Comparison of ENCODE assay signal across 15 cellular contexts in the genomic region with DNA sequence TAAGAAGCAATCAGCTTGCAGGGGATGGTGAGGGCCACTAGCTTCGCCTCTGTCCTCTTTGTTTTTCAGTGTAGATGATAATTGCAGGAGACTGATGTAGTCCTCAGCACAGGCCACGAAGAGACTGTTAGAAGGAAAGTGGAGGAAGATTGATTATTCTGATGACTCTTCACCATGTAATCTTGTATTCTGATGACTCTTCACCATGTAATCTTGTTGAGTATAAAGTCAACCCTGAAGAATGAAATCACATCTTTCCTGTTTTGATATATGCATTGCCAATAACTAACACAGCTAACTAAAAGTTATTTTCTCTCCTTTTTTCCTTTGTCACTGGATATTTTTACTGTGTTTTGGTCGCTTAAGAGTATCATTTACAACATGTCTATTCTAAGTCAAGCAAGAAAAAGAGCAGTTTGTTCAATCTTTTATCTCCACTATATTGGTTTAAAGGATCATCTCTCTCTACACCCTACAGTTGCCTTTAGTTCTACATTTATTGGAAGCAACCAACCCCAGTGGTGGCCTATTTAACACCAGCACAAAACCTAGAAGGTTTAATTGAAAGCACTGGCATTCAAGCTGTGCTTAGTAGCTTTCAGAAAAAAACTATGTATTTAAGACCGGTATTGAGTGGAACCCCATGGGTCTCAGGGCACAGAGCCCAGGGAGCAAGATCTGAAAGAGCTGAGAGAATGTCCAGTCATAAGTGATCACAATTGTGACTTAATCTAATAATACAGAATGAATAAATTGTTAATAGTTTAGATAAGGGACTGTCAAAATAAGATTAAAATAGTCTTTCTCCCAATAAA.
DNase-seq lines count a peak whose midpoint lies in the region; ATAC-seq and TF ChIP-seq lines count a peak whose summit lies in the region.
"Had no signal": no experiment of that assay in that cellular context is flagged by ENCODE, and none has a peak within 500 bp of the region (broad histone marks: within the 10 kb centered on the region; RNA-seq: fewer than 3 reads in every experiment).

No MANE protein-coding gene starts in this region.

- H3K4me2 ChIP-seq in SK-N-SH: peak overlapping the region; percentile 28
- H3K4me2 ChIP-seq: BLaER1 treated with 17β-estradiol and CSF1 and Interleukin-3, amounts not matched to agents 10 nM and 100 nM had no signal

- no peak for ATAC-seq in GM18909 (IDR thresholded peaks at IDR 0.05; ENCODE audit: poor library complexity, unreplicated experiment)
- ATAC-seq: activated T-cell treated with anti-CD3 and anti-CD28 coated beads, Interleukin-2, amount 50 U/mL, for 4 hours; mucosa of descending colon had no signal

- no peaks in the 10 kb centered on the region for H3K9me3 ChIP-seq in SK-N-SH
- H3K9me3 ChIP-seq: ascending aorta; BLaER1 treated with 17β-estradiol and CSF1 and Interleukin-3, amounts not matched to agents 10 nM and 100 nM; mucosa of descending colon had no signal

- H3K4me1 ChIP-seq in SK-N-SH (ENCODE audit: control insufficient read depth in 1 of 2, insufficient read depth in 2 of 2, low read depth in 1 of 2, low read length in 1 of 2): peaks cover 0 to 15% of the 10 kb centered on the region in 2 experiments; a peak in 1 of 4 replicates
- H3K4me1 ChIP-seq: BLaER1 treated with 17β-estradiol and CSF1 and Interleukin-3, amounts not matched to agents 10 nM and 100 nM had no signal

- no peaks in the 10 kb centered on the region for H3K9me2 ChIP-seq in SK-N-SH

- DNase-seq in AG04449 (ENCODE audit: low read depth, low spot score): peak; percentile 49
- DNase-seq in HPDE6-E6E7 (ENCODE audit: extremely low spot score): peak; percentile 58
- no peak for DNase-seq in SK-N-SH
- DNase-seq in fibroblast of the conjunctiva (ENCODE audit: low read depth): peak; percentile 24
- no peak for DNase-seq in NCI-H1694 (lab: John Stamatoyannopoulos, UW)
- no peak for DNase-seq in NK-92 treated with Interleukin-12 subunit alpha and Interleukin-12 subunit beta, amount 100 ng/mL, for 24 hours (lab: John Stamatoyannopoulos, UW)
- no peak for DNase-seq in ecto neural progenitor cell (ENCODE audit: low spot score)
- DNase-seq: activated T-cell treated with anti-CD3 and anti-CD28 coated beads, Interleukin-2, amount 50 U/mL, for 4 hours; GDM1; KBM-7; mucosa of descending colon; stimulated activated CD4-positive, alpha-beta T cell treated with anti-CD3 and anti-CD28 coated beads, Interleukin-4, amount 100 ng/mL, for 24 hours had no signal

- H3F3A ChIP-seq in SK-N-SH (replicated peaks; ENCODE audit: insufficient read depth): no peaks in the 10 kb centered on the region

- no peaks in the 10 kb centered on the region for H3K79me2 ChIP-seq in SK-N-SH (ENCODE audit: insufficient read depth)

- TF ChIP-seq EP300 in SK-N-SH (IDR thresholded peaks at IDR 0.05; ENCODE audit: borderline replicate concordance in 1 of 2, low read depth in 1 of 2, low read length in 1 of 2): peak in 1 of 2 experiments; percentile 22; a peak in 1 of 4 replicates

- no peak overlapping the region for H3K9ac ChIP-seq in SK-N-SH
- H3K9ac ChIP-seq: BLaER1 treated with 17β-estradiol and CSF1 and Interleukin-3, amounts not matched to agents 10 nM and 100 nM had no signal

- no peaks in the 10 kb centered on the region for H3K36me3 ChIP-seq in SK-N-SH (replicated peaks in 1 of 2; ENCODE audit: control insufficient read depth in 1 of 2, insufficient read depth in 2 of 2, low read length in 1 of 2)
- H3K36me3 ChIP-seq: ascending aorta; BLaER1 treated with 17β-estradiol and CSF1 and Interleukin-3, amounts not matched to agents 10 nM and 100 nM had no signal

- POLR2A ChIA-PET in AG04449 (lab: Yijun Ruan, JAX) (interaction anchor here (0.8 to 1.0 kb wide), 2 partner anchors 10 to 12 kb away, joined by 3 to 4 read pairs; no protein-coding TSS in a partner anchor), SK-N-SH (lab: Yijun Ruan, JAX) (no interaction called here)

- no peak overlapping the region; the same call in 1 of the 2 replicates for H2AFZ ChIP-seq in SK-N-SH (ENCODE audit: low read depth)

- TF ChIP-seq CTCF in AG04449 (IDR thresholded peaks at IDR 0.05; ENCODE audit: insufficient read depth, low read length, missing control alignments) (no peak), SK-N-SH (IDR thresholded peaks at IDR 0.05) (no peak)

- H4K20me1 ChIP-seq in SK-N-SH (ENCODE audit: insufficient read depth): no peaks in the 10 kb centered on the region
- H4K20me1 ChIP-seq: BLaER1 treated with 17β-estradiol and CSF1 and Interleukin-3, amounts not matched to agents 10 nM and 100 nM had no signal

- H3K27me3 ChIP-seq in SK-N-SH (ENCODE audit: insufficient read depth): no peaks in the 10 kb centered on the region
- H3K27me3 ChIP-seq: ascending aorta; BLaER1 treated with 17β-estradiol and CSF1 and Interleukin-3, amounts not matched to agents 10 nM and 100 nM had no signal

- H3K4me3 ChIP-seq in AG04449 (ENCODE audit: low read depth, low read length): no peak overlapping the region
- H3K4me3 ChIP-seq in SK-N-SH (ENCODE audit: low read depth in 2 of 2, low read length in 1 of 2): no peak overlapping the region
- H3K4me3 ChIP-seq: ascending aorta; BLaER1 treated with 17β-estradiol and CSF1 and Interleukin-3, amounts not matched to agents 10 nM and 100 nM; mucosa of descending colon had no signal

- no peak for TF ChIP-seq RAD21 in SK-N-SH (IDR thresholded peaks at IDR 0.05; ENCODE audit: low read length)

- peak overlapping the region in 1 of 2 experiments; percentile 67; a peak in 2 of 4 replicates for H3K27ac ChIP-seq in SK-N-SH (ENCODE audit: low read depth in 2 of 2, low read length in 1 of 2)
- H3K27ac ChIP-seq: ascending aorta; BLaER1 treated with 17β-estradiol and CSF1 and Interleukin-3, amounts not matched to agents 10 nM and 100 nM had no signal

- WGBS in SK-N-SH (ENCODE audit: low lambda C conversion rate): 20% methylated on average over 4 of the region's 4 CpGs

- CTCF ChIA-PET in AG04449 (lab: Yijun Ruan, JAX): interaction anchor here (1.0 to 1.8 kb wide), 3 partner anchors 11 to 13 kb away, joined by 3 to 8 read pairs (median 4); no protein-coding TSS in a partner anchor
- CTCF ChIA-PET in SK-N-SH (lab: Yijun Ruan, JAX): interaction anchor here (0.8 kb wide), 1 partner anchor 17 kb away, joined by 4 read pairs; no protein-coding TSS in a partner anchor

TF ChIP-seq in SK-N-SH, 30 proteins besides CTCF, POLR2A, EP300 and RAD21:
- TF ChIP-seq JUND (IDR thresholded peaks at IDR 0.05) (0 out of 2 replicates have a peak, but pooled peaks have one; percentile 16), FOSL2 (IDR thresholded peaks at IDR 0.05; ENCODE audit: borderline replicate concordance, low read depth) (peak; percentile 35; the same call in 1 of the 2 replicates), NFIC (IDR thresholded peaks at IDR 0.05; ENCODE audit: borderline replicate concordance) (no peak), NRF1 (IDR thresholded peaks at IDR 0.05; ENCODE audit: low read depth, low read length) (no peak), TCF12 (IDR thresholded peaks at IDR 0.05) (peak; percentile 14; the same call in 1 of the 2 replicates)
- TF ChIP-seq, protein P1, sequence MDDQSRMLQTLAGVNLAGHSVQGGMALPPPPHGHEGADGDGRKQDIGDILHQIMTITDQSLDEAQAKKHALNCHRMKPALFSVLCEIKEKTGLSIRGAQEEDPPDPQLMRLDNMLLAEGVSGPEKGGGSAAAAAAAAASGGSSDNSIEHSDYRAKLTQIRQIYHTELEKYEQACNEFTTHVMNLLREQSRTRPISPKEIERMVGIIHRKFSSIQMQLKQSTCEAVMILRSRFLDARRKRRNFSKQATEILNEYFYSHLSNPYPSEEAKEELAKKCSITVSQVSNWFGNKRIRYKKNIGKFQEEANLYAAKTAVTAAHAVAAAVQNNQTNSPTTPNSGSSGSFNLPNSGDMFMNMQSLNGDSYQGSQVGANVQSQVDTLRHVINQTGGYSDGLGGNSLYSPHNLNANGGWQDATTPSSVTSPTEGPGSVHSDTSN (IDR thresholded peaks at IDR 0.05): peak; percentile 43

Comparison
In these comparisons a context has a peak if more than half of its experiments do, and no peak if none do; other contexts are left out.
1. DNase-seq: peak in AG04449 (single experiment), HPDE6-E6E7 (single experiment) and fibroblast of the conjunctiva (single experiment); none in SK-N-SH (single experiment), NCI-H1694 (single experiment), NK-92 treated with Interleukin-12 subunit alpha and Interleukin-12 subunit beta, amount 100 ng/mL, for 24 hours (single experiment) and ecto neural progenitor cell (single experiment).